30 cellular contexts compared by ENCODE assay signal in the genomic region with DNA sequence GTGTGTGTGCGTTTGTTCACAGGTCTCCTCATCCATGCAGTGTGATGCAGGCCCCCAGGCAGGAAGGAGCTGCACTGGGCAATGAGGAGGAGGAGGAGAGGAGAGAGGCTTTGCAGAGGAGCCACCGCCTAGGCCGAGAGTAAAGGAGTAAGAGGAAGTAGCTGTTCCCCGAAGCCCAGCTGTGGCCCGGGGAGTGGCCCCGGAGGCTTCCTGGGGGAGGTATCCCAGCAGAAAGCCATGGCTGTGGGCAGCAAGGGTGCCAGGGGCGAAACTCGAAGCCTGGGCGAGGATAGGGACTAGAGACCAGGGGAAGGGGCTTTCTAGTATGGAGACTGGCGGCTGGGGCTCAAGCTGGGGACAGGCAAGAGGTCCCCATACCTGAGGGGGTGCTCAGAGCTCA. TPM values are rescaled to one million over a fixed set of nuclear protein-coding genes. Genes with fewer than 3 reads are reported as not detected.
DNase-seq lines count a peak whose midpoint lies in the region; ATAC-seq, FAIRE-seq and TF ChIP-seq lines count a peak whose summit lies in the region.
"Had no signal": no experiment of that assay in that cellular context is flagged by ENCODE, and none has a peak within 500 bp of the region (broad histone marks: within the 10 kb centered on the region; RNA-seq: fewer than 3 reads in every experiment).

No MANE protein-coding gene starts in this region.

- peak overlapping the region; percentile 46 for H3K27ac Mint-ChIP-seq in activated CD8-positive, alpha-beta T cell treated with anti-CD3 and anti-CD28 coated beads, Interleukin-2, amount 10 ng/mL, durations not matched to agents 7 days and 5 days
- no peak overlapping the region for H3K27ac Mint-ChIP-seq in activated CD8-positive, alpha-beta T cell treated with anti-CD3 and anti-CD28 coated beads for 36 hours
- H3K27ac Mint-ChIP-seq in activated T-helper 1 cell treated with anti-CD3 and anti-CD28 coated beads, Interleukin-12 subunit alpha, Interleukin-12 subunit beta, Interleukin-2, Interleukin-4 antibody, amounts not matched to agents 30 ng/mL and 10 ng/mL and 1 ng/mL, durations not matched to agents 14 hours and 24 hours and 36 hours = peak overlapping the region; percentile 42
- H3K27ac Mint-ChIP-seq: activated B cell treated with CpG ODN at 0.5 μM for 24 hours; activated T-cell treated with anti-CD3 and anti-CD28 coated beads, Interleukin-2, amount 50 U/mL, for 24 hours; immature natural killer cell; mesothelial cell of epicardium; natural killer cell; stimulated activated naive CD8-positive, alpha-beta T cell treated with anti-CD3 and anti-CD28 coated beads, Interleukin-15, Interleukin-2, amounts not matched to agents 100 ng/mL and 50 ng/mL, for 24 hours; T-cell had no signal

- no peaks in the 10 kb centered on the region for H3K4me1 ChIP-seq in upper lobe of right lung
- H3K4me1 ChIP-seq: A549, BE2C, right atrium auricular region, tibial artery had no signal

- no peak for ATAC-seq in activated CD8-positive, alpha-beta T cell treated with anti-CD3 and anti-CD28 coated beads, Interleukin-2, amount 10 ng/mL, durations not matched to agents 7 days and 5 days
- ATAC-seq in activated CD8-positive, alpha-beta T cell treated with anti-CD3 and anti-CD28 coated beads for 36 hours = no peak
- peak; percentile 35 for ATAC-seq in upper lobe of right lung
- ATAC-seq in left lobe of liver = no peak
- ATAC-seq in SK-N-SH treated with all-trans-retinoic acid at 6 μM for 48 hours = no peak
- ATAC-seq: left ventricle myocardium superior, natural killer cell, T-cell had no signal

- POLR2A ChIA-PET in activated CD8-positive, alpha-beta T cell treated with anti-CD3 and anti-CD28 coated beads, Interleukin-2, amount 10 ng/mL, durations not matched to agents 7 days and 5 days (lab: Charles Lee) = interaction anchor here (3.3 kb wide), 1 partner anchor 12 kb away, joined by 32 read pairs; the partner anchor contains the start of gene C16orf95
- POLR2A ChIA-PET in activated CD8-positive, alpha-beta T cell treated with anti-CD3 and anti-CD28 coated beads for 36 hours (lab: Charles Lee) = interaction anchor here (1.1 kb wide), 1 partner anchor 11 kb away, joined by 4 read pairs; no protein-coding TSS in a partner anchor

- no peak for TF ChIP-seq CTCF in activated CD8-positive, alpha-beta T cell treated with anti-CD3 and anti-CD28 coated beads for 36 hours (IDR thresholded peaks at IDR 0.05)
- TF ChIP-seq CTCF in NB4 (IDR thresholded peaks at IDR 0.05; ENCODE audit: low read depth, low read length) = no peak
- no peak for TF ChIP-seq CTCF in upper lobe of right lung (IDR thresholded peaks at IDR 0.05)
- TF ChIP-seq CTCF in D721Med (IDR thresholded peaks at IDR 0.05; ENCODE audit: insufficient read depth, missing control alignments) = no peak

- H3K4me3 ChIP-seq in NB4 (ENCODE audit: low read depth, low read length) (peak overlapping the region; percentile 33), upper lobe of right lung (no peak overlapping the region)
- H3K4me3 ChIP-seq: A549, hepatocyte, right atrium auricular region, tibial artery had no signal

- no peak for DNase-seq in activated CD8-positive, alpha-beta T cell treated with anti-CD3 and anti-CD28 coated beads, Interleukin-2, amount 10 ng/mL, durations not matched to agents 7 days and 5 days
- DNase-seq in activated CD8-positive, alpha-beta T cell treated with anti-CD3 and anti-CD28 coated beads for 36 hours = no peak
- DNase-seq in NB4 (ENCODE audit: low read depth) = peak; percentile 93
- DNase-seq in activated T-helper 1 cell treated with anti-CD3 and anti-CD28 coated beads, Interleukin-12 subunit alpha, Interleukin-12 subunit beta, Interleukin-2, Interleukin-4 antibody, amounts not matched to agents 30 ng/mL and 10 ng/mL and 1 ng/mL, durations not matched to agents 14 hours and 24 hours and 36 hours (ENCODE audit: low spot score) = no peak
- no peak for DNase-seq in upper lobe of right lung
- DNase-seq in left lobe of liver (ENCODE audit: low spot score) = no peak
- no peak for DNase-seq in D721Med (ENCODE audit: insufficient read length, low spot score)
- DNase-seq: activated B cell treated with CpG ODN at 0.5 μM for 24 hours; activated naive CD4-positive, alpha-beta T cell treated with anti-CD3 and anti-CD28 coated beads, Interleukin-2, amount 50 U/mL, for 16 hours; activated T-cell treated with anti-CD3 and anti-CD28 coated beads, Interleukin-2, amount 50 U/mL, for 24 hours; aorta; central memory CD4-positive, alpha-beta T cell; immature natural killer cell; left ventricle myocardium superior; natural killer cell; NCI-H1930; NCI-H2227 treated with DMSO at 0.1 percent for 48 hours; NCI-H748 treated with DMSO at 0.1 percent for 48 hours; stimulated activated CD4-positive, alpha-beta T cell treated with anti-CD3 and anti-CD28 coated beads, Interleukin-4, amount 100 ng/mL, for 4 hours; T-cell; tibial artery had no signal

- H3K9me3 ChIP-seq in upper lobe of right lung = no peaks in the 10 kb centered on the region
- H3K9me3 ChIP-seq: BE2C, right atrium auricular region, tibial artery had no signal

- no peak for FAIRE-seq in D721Med (lab: Jason Lieb, UNC)
- FAIRE-seq: A549, H54 had no signal

- no peaks in the 10 kb centered on the region for H3K27me3 Mint-ChIP-seq in activated CD8-positive, alpha-beta T cell treated with anti-CD3 and anti-CD28 coated beads, Interleukin-2, amount 10 ng/mL, durations not matched to agents 7 days and 5 days (ENCODE audit: low read depth)
- no peaks in the 10 kb centered on the region for H3K27me3 Mint-ChIP-seq in activated CD8-positive, alpha-beta T cell treated with anti-CD3 and anti-CD28 coated beads for 36 hours
- no peaks in the 10 kb centered on the region for H3K27me3 Mint-ChIP-seq in activated T-helper 1 cell treated with anti-CD3 and anti-CD28 coated beads, Interleukin-12 subunit alpha, Interleukin-12 subunit beta, Interleukin-2, Interleukin-4 antibody, amounts not matched to agents 30 ng/mL and 10 ng/mL and 1 ng/mL, durations not matched to agents 14 hours and 24 hours and 36 hours (ENCODE audit: insufficient read depth)
- H3K27me3 Mint-ChIP-seq: activated B cell treated with CpG ODN at 0.5 μM for 24 hours; activated T-cell treated with anti-CD3 and anti-CD28 coated beads, Interleukin-2, amount 50 U/mL, for 24 hours; stimulated activated naive CD8-positive, alpha-beta T cell treated with anti-CD3 and anti-CD28 coated beads, Interleukin-15, Interleukin-2, amounts not matched to agents 100 ng/mL and 50 ng/mL, for 24 hours; T-cell had no signal

- no peak overlapping the region for H3K27ac ChIP-seq in upper lobe of right lung
- H3K27ac ChIP-seq: A549, hepatocyte, KMS-11, right atrium auricular region, tibial artery had no signal

- no peaks in the 10 kb centered on the region for H3K36me3 ChIP-seq in upper lobe of right lung
- H3K36me3 ChIP-seq: BE2C, right atrium auricular region, tibial artery had no signal

- peaks cover 25% of the 10 kb centered on the region for H3K4me1 Mint-ChIP-seq in activated CD8-positive, alpha-beta T cell treated with anti-CD3 and anti-CD28 coated beads, Interleukin-2, amount 10 ng/mL, durations not matched to agents 7 days and 5 days (ENCODE audit: low read depth)
- peaks cover 9% of the 10 kb centered on the region for H3K4me1 Mint-ChIP-seq in activated CD8-positive, alpha-beta T cell treated with anti-CD3 and anti-CD28 coated beads for 36 hours (ENCODE audit: low read depth)
- H3K4me1 Mint-ChIP-seq in activated T-helper 1 cell treated with anti-CD3 and anti-CD28 coated beads, Interleukin-12 subunit alpha, Interleukin-12 subunit beta, Interleukin-2, Interleukin-4 antibody, amounts not matched to agents 30 ng/mL and 10 ng/mL and 1 ng/mL, durations not matched to agents 14 hours and 24 hours and 36 hours (ENCODE audit: low read depth) = peaks cover 34% of the 10 kb centered on the region
- H3K4me1 Mint-ChIP-seq: activated B cell treated with CpG ODN at 0.5 μM for 24 hours, immature natural killer cell, natural killer cell had no signal

- no peak for TF ChIP-seq POLR2A in NB4 (IDR thresholded peaks at IDR 0.05; ENCODE audit: extremely low read depth, insufficient read length)

- no peaks in the 10 kb centered on the region for H3K27me3 ChIP-seq in upper lobe of right lung
- H3K27me3 ChIP-seq: BE2C, hepatocyte, right atrium auricular region, tibial artery had no signal

- no peak overlapping the region for H3K4me3 Mint-ChIP-seq in activated CD8-positive, alpha-beta T cell treated with anti-CD3 and anti-CD28 coated beads, Interleukin-2, amount 10 ng/mL, durations not matched to agents 7 days and 5 days
- no peak overlapping the region for H3K4me3 Mint-ChIP-seq in activated CD8-positive, alpha-beta T cell treated with anti-CD3 and anti-CD28 coated beads for 36 hours
- no peak overlapping the region for H3K4me3 Mint-ChIP-seq in activated T-helper 1 cell treated with anti-CD3 and anti-CD28 coated beads, Interleukin-12 subunit alpha, Interleukin-12 subunit beta, Interleukin-2, Interleukin-4 antibody, amounts not matched to agents 30 ng/mL and 10 ng/mL and 1 ng/mL, durations not matched to agents 14 hours and 24 hours and 36 hours
- H3K4me3 Mint-ChIP-seq: activated B cell treated with CpG ODN at 0.5 μM for 24 hours; activated T-cell treated with anti-CD3 and anti-CD28 coated beads, Interleukin-2, amount 50 U/mL, for 24 hours; immature natural killer cell; mesothelial cell of epicardium; natural killer cell; stimulated activated naive CD8-positive, alpha-beta T cell treated with anti-CD3 and anti-CD28 coated beads, Interleukin-15, Interleukin-2, amounts not matched to agents 100 ng/mL and 50 ng/mL, for 24 hours; T-cell had no signal

- no peaks in the 10 kb centered on the region for H3K9me3 Mint-ChIP-seq in activated CD8-positive, alpha-beta T cell treated with anti-CD3 and anti-CD28 coated beads, Interleukin-2, amount 10 ng/mL, durations not matched to agents 7 days and 5 days (ENCODE audit: insufficient read depth)
- H3K9me3 Mint-ChIP-seq in activated CD8-positive, alpha-beta T cell treated with anti-CD3 and anti-CD28 coated beads for 36 hours = peaks cover 2% of the 10 kb centered on the region
- H3K9me3 Mint-ChIP-seq in activated T-helper 1 cell treated with anti-CD3 and anti-CD28 coated beads, Interleukin-12 subunit alpha, Interleukin-12 subunit beta, Interleukin-2, Interleukin-4 antibody, amounts not matched to agents 30 ng/mL and 10 ng/mL and 1 ng/mL, durations not matched to agents 14 hours and 24 hours and 36 hours = peaks cover 3% of the 10 kb centered on the region
- H3K9me3 Mint-ChIP-seq: immature natural killer cell, natural killer cell had no signal

- intact Hi-C loops in activated CD8-positive, alpha-beta T cell treated with anti-CD3 and anti-CD28 coated beads for 36 hours (cut with micrococcal nuclease) = no loop called here
- intact Hi-C loops in activated T-helper 1 cell treated with anti-CD3 and anti-CD28 coated beads, Interleukin-12 subunit alpha, Interleukin-12 subunit beta, Interleukin-2, Interleukin-4 antibody, amounts not matched to agents 30 ng/mL and 10 ng/mL and 1 ng/mL, durations not matched to agents 14 hours and 24 hours and 36 hours (cut with micrococcal nuclease) = loop anchor here (5.0 kb wide), 1 partner anchor 182 kb away; no protein-coding TSS in a partner anchor
- intact Hi-C loops in upper lobe of right lung (cut with DNase I) = no loop called here

- CTCF ChIA-PET in activated CD8-positive, alpha-beta T cell treated with anti-CD3 and anti-CD28 coated beads, Interleukin-2, amount 10 ng/mL, durations not matched to agents 7 days and 5 days (lab: Charles Lee) = interaction anchor here (3.3 kb wide), 1 partner anchor 11 kb away, joined by 12 read pairs; the partner anchor contains the start of gene C16orf95
- CTCF ChIA-PET in activated CD8-positive, alpha-beta T cell treated with anti-CD3 and anti-CD28 coated beads for 36 hours (lab: Charles Lee) = interaction anchor here (1.0 kb wide), 1 partner anchor 331 kb away, joined by 3 read pairs; no protein-coding TSS in a partner anchor

- H3K36me3 Mint-ChIP-seq in activated CD8-positive, alpha-beta T cell treated with anti-CD3 and anti-CD28 coated beads, Interleukin-2, amount 10 ng/mL, durations not matched to agents 7 days and 5 days (ENCODE audit: low read depth) = peaks cover 10% of the 10 kb centered on the region
- peaks cover 6% of the 10 kb centered on the region for H3K36me3 Mint-ChIP-seq in activated CD8-positive, alpha-beta T cell treated with anti-CD3 and anti-CD28 coated beads for 36 hours (ENCODE audit: low read depth)
- H3K36me3 Mint-ChIP-seq in activated T-helper 1 cell treated with anti-CD3 and anti-CD28 coated beads, Interleukin-12 subunit alpha, Interleukin-12 subunit beta, Interleukin-2, Interleukin-4 antibody, amounts not matched to agents 30 ng/mL and 10 ng/mL and 1 ng/mL, durations not matched to agents 14 hours and 24 hours and 36 hours (ENCODE audit: low read depth) = peaks cover 12% of the 10 kb centered on the region
- H3K36me3 Mint-ChIP-seq: natural killer cell had no signal

RNA-seq across cellular contexts. Expression of gene C16orf95, which starts 12.2 kb away (rescaled TPM):
- 1 to 10 TPM; 7.2 to 9.4 TPM for total RNA-seq in activated CD8-positive, alpha-beta T cell treated with anti-CD3 and anti-CD28 coated beads, Interleukin-2, amount 10 ng/mL, durations not matched to agents 7 days and 5 days
- 10 to 100 TPM; 11.5 to 13.6 TPM for total RNA-seq in activated CD8-positive, alpha-beta T cell treated with anti-CD3 and anti-CD28 coated beads for 36 hours
- total RNA-seq in activated T-helper 1 cell treated with anti-CD3 and anti-CD28 coated beads, Interleukin-12 subunit alpha, Interleukin-12 subunit beta, Interleukin-2, Interleukin-4 antibody, amounts not matched to agents 30 ng/mL and 10 ng/mL and 1 ng/mL, durations not matched to agents 14 hours and 24 hours and 36 hours = 9.9 and 10.9 TPM in 2 replicates
- total RNA-seq in upper lobe of right lung (3.0 TPM), left lobe of liver (5.4 TPM)
